In the genomic region with DNA sequence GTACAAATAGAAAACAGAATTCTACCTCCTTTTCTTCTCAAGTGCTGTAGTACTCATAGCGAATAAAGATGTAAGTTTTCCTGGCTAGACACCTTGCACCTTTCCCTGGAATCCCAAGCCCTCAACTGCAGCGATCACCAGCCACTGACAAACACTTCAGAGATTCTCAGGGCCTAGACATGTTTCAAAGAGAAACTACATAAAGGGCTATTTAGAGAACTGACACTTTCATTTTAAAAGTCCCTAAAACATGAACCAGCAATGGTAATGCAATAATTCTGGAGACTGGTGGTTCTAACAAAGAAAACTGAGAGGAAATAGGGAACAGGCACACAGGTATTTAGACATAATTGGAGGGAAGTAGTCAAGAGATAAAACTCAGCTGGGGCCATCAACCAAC, we compare ENCODE assay signal across 22 cellular contexts.
"Had no signal": no experiment of that assay in that cellular context is flagged by ENCODE, and none has a peak within 500 bp of the region (broad histone marks: within the 10 kb centered on the region; RNA-seq: fewer than 3 reads in every experiment).

No MANE protein-coding gene starts in this region.

- H3K4me3 ChIP-seq: Peyer's patch, SJCRH30 had no signal

- H3K27ac ChIP-seq: Peyer's patch, RWPE1, SJCRH30 had no signal

- DNase-seq: activated CD4-positive, alpha-beta T cell treated with anti-CD3 and anti-CD28 coated beads for 48 hours; activated CD4-positive, alpha-beta T cell treated with anti-CD3 and anti-CD28 coated beads, Interleukin-2, amount 50 U/mL, for 48 hours; activated CD4-positive, CD25-positive, alpha-beta regulatory T cell treated with anti-CD3 and anti-CD28 coated beads, Interleukin-2, amount 50 U/mL, for 72 hours; activated CD8-positive, alpha-beta memory T cell treated with anti-CD3 and anti-CD28 coated beads, Interleukin-2, amount 10 ng/mL, durations not matched to agents 7 days and 5 days; activated effector memory CD4-positive, alpha-beta T cell treated with Interleukin-2 at 50 U/mL for 16 hours; activated naive CD4-positive, alpha-beta T cell; activated T-cell treated with anti-CD3 and anti-CD28 coated beads, Interleukin-2, amount 50 U/mL, for 24 hours; amygdala; MM.1S; NCI-H1105 treated with DMSO at 0.1 percent for 48 hours; NCI-H1436 treated with DMSO at 0.1 percent for 48 hours; NCI-H187; NCI-H2081; NCI-H510A treated with DMSO at 0.1 percent for 48 hours; NCI-H69; NK-92 treated with Interleukin-12 subunit alpha and Interleukin-12 subunit beta, amount 100 ng/mL, for 24 hours; Peyer's patch; Right ventricle myocardium superior; SJCRH30; SK-N-SH had no signal

- H3K36me3 ChIP-seq: Peyer's patch had no signal

- ATAC-seq: activated CD8-positive, alpha-beta memory T cell treated with anti-CD3 and anti-CD28 coated beads, Interleukin-2, amount 10 ng/mL, durations not matched to agents 7 days and 5 days; WTC11 had no signal

- H3K9me3 ChIP-seq: Peyer's patch, SJCRH30, SK-N-SH had no signal

- H3K4me2 ChIP-seq: SK-N-SH had no signal

- H3K27me3 ChIP-seq: Peyer's patch, SJCRH30 had no signal

- H3K9ac ChIP-seq: SK-N-SH had no signal

- H3K4me1 ChIP-seq: Peyer's patch had no signal
